In genomic region chr6:70371454-70372105, GRCh38 we compare ENCODE assay signal across 10 cellular contexts. TPM values are rescaled to one million over a fixed set of nuclear protein-coding genes. Genes with fewer than 3 reads are reported as not detected.
DNase-seq lines count a peak whose midpoint lies in the region; ATAC-seq, FAIRE-seq and TF ChIP-seq lines count a peak whose summit lies in the region.
"Had no signal": no experiment of that assay in that cellular context is flagged by ENCODE, and none has a peak within 500 bp of the region (broad histone marks: within the 10 kb centered on the region; RNA-seq: fewer than 3 reads in every experiment).

No MANE protein-coding gene starts in this region.

- peak; percentile 100 for FAIRE-seq in islet of Langerhans (lab: Jason Lieb, UNC)

- H3K27ac ChIP-seq in upper lobe of left lung: no peak overlapping the region

- H3K27me3 Mint-ChIP-seq in activated T-cell treated with anti-CD3 and anti-CD28 coated beads, Interleukin-2, amount 50 U/mL, for 4 hours (ENCODE audit: low read depth): peaks cover 20% of the 10 kb centered on the region

- H3K4me1 ChIP-seq in upper lobe of left lung: peaks cover 0 to 3% (median 0%) of the 10 kb centered on the region in 4 donors

- H3K9me3 Mint-ChIP-seq in activated T-cell treated with anti-CD3 and anti-CD28 coated beads, Interleukin-2, amount 50 U/mL, for 4 hours: no peaks in the 10 kb centered on the region
- H3K9me3 Mint-ChIP-seq: CD8-positive, alpha-beta memory T cell; stimulated activated naive CD8-positive, alpha-beta T cell treated with anti-CD3 and anti-CD28 coated beads, Interleukin-15, Interleukin-2, amounts not matched to agents 100 ng/mL and 50 ng/mL, for 24 hours had no signal

- H3K4me1 Mint-ChIP-seq in activated T-cell treated with anti-CD3 and anti-CD28 coated beads, Interleukin-2, amount 50 U/mL, for 4 hours (ENCODE audit: low read depth): no peaks in the 10 kb centered on the region
- H3K4me1 Mint-ChIP-seq: CD8-positive, alpha-beta memory T cell had no signal

- H3K36me3 ChIP-seq in upper lobe of left lung: no peaks in the 10 kb centered on the region

- peak; percentile 43 for ATAC-seq in activated T-cell treated with anti-CD3 and anti-CD28 coated beads, Interleukin-2, amount 50 U/mL, for 4 hours
- peak; percentile 49 for ATAC-seq in HG03280 (IDR thresholded peaks at IDR 0.05; ENCODE audit: unreplicated experiment)
- ATAC-seq in upper lobe of left lung (ENCODE audit: low FRiP score in 2 of 2): peak in 1 of 2 donors; percentile 65

- H3K9me3 ChIP-seq in upper lobe of left lung: no peaks in the 10 kb centered on the region

- TF ChIP-seq EP300 in upper lobe of left lung (IDR thresholded peaks at IDR 0.05): no peak

- H3K36me3 Mint-ChIP-seq in activated T-cell treated with anti-CD3 and anti-CD28 coated beads, Interleukin-2, amount 50 U/mL, for 4 hours (ENCODE audit: insufficient read depth): no peaks in the 10 kb centered on the region
- H3K36me3 Mint-ChIP-seq: CD8-positive, alpha-beta memory T cell had no signal

- TF ChIP-seq CTCF in astrocyte of the cerebellum (IDR thresholded peaks at IDR 0.05; ENCODE audit: low read depth, low read length, missing control alignments) (peak; percentile 69), upper lobe of left lung (IDR thresholded peaks at IDR 0.05) (peak; percentile 37 to 69 (median 53))

- H3K27me3 ChIP-seq in upper lobe of left lung: no peaks in the 10 kb centered on the region

- no peak for DNase-seq in activated T-cell treated with anti-CD3 and anti-CD28 coated beads, Interleukin-2, amount 50 U/mL, for 4 hours
- DNase-seq in activated T-cell treated with anti-CD3 and anti-CD28 coated beads, Interleukin-2, amount 50 U/mL, for 1 hour: no peak
- DNase-seq in NCI-H446 treated with DMSO at 0.1 percent for 48 hours (lab: John Stamatoyannopoulos, UW) (peak; percentile 89), astrocyte of the cerebellum (ENCODE audit: low read depth) (peak; percentile 57), upper lobe of left lung (no peak), HK-2 (ENCODE audit: unreplicated experiment) (no peak)

- in situ Hi-C loops in astrocyte of the cerebellum (cut with HindIII; ENCODE audit: low sequenced_read_pairs): no loop called here

- TF ChIP-seq POLR2A in upper lobe of left lung (IDR thresholded peaks at IDR 0.05): no peak

- H3K4me3 ChIP-seq in astrocyte of the cerebellum (ENCODE audit: low read depth, low read length) (no peak overlapping the region), upper lobe of left lung (no peak overlapping the region)

- H3K4me3 Mint-ChIP-seq in activated T-cell treated with anti-CD3 and anti-CD28 coated beads, Interleukin-2, amount 50 U/mL, for 4 hours: no peak overlapping the region
- H3K4me3 Mint-ChIP-seq: CD8-positive, alpha-beta memory T cell; stimulated activated naive CD8-positive, alpha-beta T cell treated with anti-CD3 and anti-CD28 coated beads, Interleukin-15, Interleukin-2, amounts not matched to agents 100 ng/mL and 50 ng/mL, for 24 hours had no signal

- 6 to 12% methylated on average over 1 of the region's 1 CpG for WGBS in upper lobe of left lung, 2 donors

RNA-seq across cellular contexts. Expression of gene FAM135A, which starts 41.7 kb away (rescaled TPM):
- total RNA-seq in activated T-cell treated with anti-CD3 and anti-CD28 coated beads, Interleukin-2, amount 50 U/mL, for 4 hours: 1 to 10 TPM; 3.0 to 3.5 (median 3.5) TPM
- 10 to 100 TPM; 13.7 to 57.9 (median 29.2) TPM for total RNA-seq in upper lobe of left lung

Comparison
In these comparisons a context has a peak if more than half of its experiments do, and no peak if none do; other contexts are left out.
1. DNase-seq: peak in NCI-H446 treated with DMSO at 0.1 percent for 48 hours (single experiment) and astrocyte of the cerebellum (single experiment); none in activated T-cell treated with anti-CD3 and anti-CD28 coated beads, Interleukin-2, amount 50 U/mL, for 4 hours (single experiment), activated T-cell treated with anti-CD3 and anti-CD28 coated beads, Interleukin-2, amount 50 U/mL, for 1 hour (single experiment), upper lobe of left lung (0 of 2) and HK-2 (single experiment).